Comparison of ENCODE assay signal across 8 cellular contexts in the genomic region with DNA sequence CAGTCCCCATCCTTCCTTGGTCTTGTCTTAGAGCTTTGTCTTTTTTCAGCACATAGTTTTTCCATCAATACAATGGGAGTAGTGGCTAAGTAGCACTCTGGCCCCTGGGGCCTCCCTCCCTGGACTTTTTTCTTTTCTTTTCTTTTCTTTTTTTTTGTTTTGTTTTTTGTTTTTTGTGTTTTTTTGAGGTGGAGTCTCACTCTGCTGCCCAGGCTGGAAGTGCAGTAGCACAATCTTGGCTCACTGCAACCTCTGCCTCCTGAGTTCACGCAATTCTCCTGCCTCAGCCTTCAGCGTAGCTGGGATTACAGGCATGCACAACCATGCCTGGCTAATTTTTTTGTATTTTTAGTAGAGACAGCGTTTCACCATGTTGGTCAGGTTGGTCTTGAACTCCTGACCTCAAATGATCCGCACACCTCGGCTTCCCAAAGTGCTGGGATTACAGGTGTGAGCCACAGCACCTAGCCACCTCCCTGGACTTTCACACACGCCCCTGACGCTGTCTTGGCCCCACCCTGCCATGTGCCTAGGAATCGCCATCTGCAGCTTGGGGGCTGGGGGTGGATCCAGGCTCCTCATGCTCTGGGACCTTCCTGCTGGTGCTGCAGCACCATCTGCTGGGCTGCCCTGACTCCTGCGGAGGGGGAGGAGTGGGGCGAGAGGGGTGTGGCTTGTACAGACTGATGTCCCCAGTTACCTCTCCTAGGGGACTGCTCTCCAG. TPM values are rescaled to one million over a fixed set of nuclear protein-coding genes. Genes with fewer than 3 reads are reported as not detected.
A peak's percentile ranks its signal among the peaks of the same experiment; 100 is the strongest.
DNase-seq lines count a peak whose midpoint lies in the region; ATAC-seq and TF ChIP-seq lines count a peak whose summit lies in the region.

No MANE protein-coding gene starts in this region.

- WGBS in esophagus squamous epithelium, 2 donors: 10 to 21% methylated on average over 5 of the region's 10 CpGs

- TF ChIP-seq POLR2A in Peyer's patch (IDR thresholded peaks at IDR 0.05): peak in 1 of 2 donors; percentile 22
- no peak for TF ChIP-seq POLR2A in esophagus squamous epithelium (IDR thresholded peaks at IDR 0.05)

- peak overlapping the region; percentile 90 to 96 (median 94) for H3K27ac ChIP-seq in Peyer's patch
- H3K27ac ChIP-seq in esophagus squamous epithelium: peak overlapping the region; percentile 95 to 99 (median 97)
- H3K27ac ChIP-seq in naive thymus-derived CD4-positive, alpha-beta T cell (ENCODE audit: low read depth, low read length): peak overlapping the region; percentile 92

- peaks cover 0 to 38% (median 0%) of the 10 kb centered on the region in 3 donors for H3K36me3 ChIP-seq in Peyer's patch
- H3K36me3 ChIP-seq in esophagus squamous epithelium: peaks cover 24 to 43% (median 25%) of the 10 kb centered on the region in 3 donors
- H3K36me3 ChIP-seq in naive thymus-derived CD4-positive, alpha-beta T cell (ENCODE audit: control insufficient read depth in 2 of 3, insufficient read depth in 3 of 3, low read length in 3 of 3): peaks cover 0 to 41% (median 7%) of the 10 kb centered on the region in 3 experiments

- H3K9me3 ChIP-seq in Peyer's patch (no peaks in the 10 kb centered on the region), esophagus squamous epithelium (no peaks in the 10 kb centered on the region)
- no peaks in the 10 kb centered on the region for H3K9me3 ChIP-seq in naive thymus-derived CD4-positive, alpha-beta T cell (ENCODE audit: control insufficient read depth in 2 of 3, low read length in 3 of 3)

- H3K4me1 Mint-ChIP-seq in activated T-cell treated with anti-CD3 and anti-CD28 coated beads, Interleukin-2, amount 50 U/mL, for 72 hours (ENCODE audit: low read depth): peaks cover 52% of the 10 kb centered on the region
- H3K4me1 Mint-ChIP-seq in naive thymus-derived CD4-positive, alpha-beta T cell: peaks cover 27 to 51% (median 43%) of the 10 kb centered on the region in 7 donors

- H3K27me3 ChIP-seq in Peyer's patch (no peaks in the 10 kb centered on the region), esophagus squamous epithelium (no peaks in the 10 kb centered on the region)
- H3K27me3 ChIP-seq in naive thymus-derived CD4-positive, alpha-beta T cell (ENCODE audit: control insufficient read depth in 2 of 2, insufficient read depth in 2 of 2, low read length in 2 of 2): no peaks in the 10 kb centered on the region

- DNase-seq in 8988T: peak; percentile 97
- DNase-seq in KBM-7: peak; percentile 98
- peak; percentile 89 to 96 (median 95) for DNase-seq in Peyer's patch
- DNase-seq in activated T-cell treated with anti-CD3 and anti-CD28 coated beads, Interleukin-2, amount 50 U/mL, for 72 hours: peak; percentile 89 to 91
- DNase-seq in esophagus squamous epithelium (lab: John Stamatoyannopoulos, UW): peak; percentile 71
- DNase-seq in naive thymus-derived CD4-positive, alpha-beta T cell: peak; percentile 65 to 86 (median 79)
- DNase-seq in stimulated activated CD8-positive, alpha-beta memory T cell treated with anti-CD3 and anti-CD28 coated beads, Interleukin-7, amount 100 ng/mL, for 4 hours (ENCODE audit: low read depth in 2 of 2): peak; percentile 77 to 80

- no peaks in the 10 kb centered on the region for H3K9me3 Mint-ChIP-seq in activated T-cell treated with anti-CD3 and anti-CD28 coated beads, Interleukin-2, amount 50 U/mL, for 72 hours
- H3K9me3 Mint-ChIP-seq in naive thymus-derived CD4-positive, alpha-beta T cell: peaks cover 0 to 2% (median 0%) of the 10 kb centered on the region in 11 donors

- CTCF ChIA-PET in naive thymus-derived CD4-positive, alpha-beta T cell (lab: Charles Lee): interaction anchor here (0.6 to 6.4 kb wide), 11 partner anchors 9 to 539 kb away, joined by 3 to 59 read pairs (median 4); a partner anchor contains a TSS

- TF ChIP-seq CTCF in Peyer's patch (IDR thresholded peaks at IDR 0.05) (peak; percentile 73 to 99 (median 96)), esophagus squamous epithelium (IDR thresholded peaks at IDR 0.05) (peak; percentile 91 to 98 (median 96))

- ATAC-seq in GM18502 (IDR thresholded peaks at IDR 0.05; ENCODE audit: poor library complexity, unreplicated experiment): peak; percentile 32
- peak; percentile 54 to 60 for ATAC-seq in activated T-cell treated with anti-CD3 and anti-CD28 coated beads, Interleukin-2, amount 50 U/mL, for 72 hours (replicated peaks in 1 of 2)
- ATAC-seq in naive thymus-derived CD4-positive, alpha-beta T cell: peak; percentile 73

- intact Hi-C loops in esophagus squamous epithelium (cut with DNase I): loop anchor here (5.0 kb wide), 1 partner anchor 177 kb away; no protein-coding TSS in a partner anchor
- intact Hi-C loops in naive thymus-derived CD4-positive, alpha-beta T cell (cut with micrococcal nuclease): loop anchor here (1.0 to 10.0 kb wide), 19 partner anchors 161 to 1567 kb away; a partner anchor contains a TSS

- POLR2A ChIA-PET in naive thymus-derived CD4-positive, alpha-beta T cell (lab: Charles Lee): interaction anchor here (1.2 to 1.8 kb wide), 4 partner anchors 11 to 433 kb away, joined by 3 to 12 read pairs (median 6); a partner anchor contains a TSS

- in situ Hi-C loops in KBM-7 (cut with MboI; ENCODE audit: low pct_unique_long_range_greater_than_20kb, low sequenced_read_pairs): no loop called here

- H3K4me1 ChIP-seq in Peyer's patch: peaks cover 5 to 63% (median 27%) of the 10 kb centered on the region in 4 donors
- H3K4me1 ChIP-seq in esophagus squamous epithelium: peaks cover 34 to 84% (median 45%) of the 10 kb centered on the region in 3 donors
- peaks cover 22 to 26% of the 10 kb centered on the region in 2 donors for H3K4me1 ChIP-seq in naive thymus-derived CD4-positive, alpha-beta T cell (ENCODE audit: control insufficient read depth in 2 of 2, insufficient read depth in 2 of 2, low read length in 2 of 2)

- H3K27ac Mint-ChIP-seq in activated T-cell treated with anti-CD3 and anti-CD28 coated beads, Interleukin-2, amount 50 U/mL, for 72 hours: peak overlapping the region; percentile 44
- H3K27ac Mint-ChIP-seq in naive thymus-derived CD4-positive, alpha-beta T cell: peak overlapping the region; percentile 43 to 90 (median 59)

- H3K27me3 Mint-ChIP-seq in activated T-cell treated with anti-CD3 and anti-CD28 coated beads, Interleukin-2, amount 50 U/mL, for 72 hours (ENCODE audit: low read depth): no peaks in the 10 kb centered on the region
- H3K27me3 Mint-ChIP-seq in naive thymus-derived CD4-positive, alpha-beta T cell: no peaks in the 10 kb centered on the region

- peak overlapping the region; percentile 90 to 91 for H3K4me3 Mint-ChIP-seq in activated T-cell treated with anti-CD3 and anti-CD28 coated beads, Interleukin-2, amount 50 U/mL, for 72 hours
- H3K4me3 Mint-ChIP-seq in naive thymus-derived CD4-positive, alpha-beta T cell: peak overlapping the region; percentile 30 to 94 (median 90)

- H3K4me3 ChIP-seq in Peyer's patch (peak overlapping the region in 1 of 4 donors; percentile 81), esophagus squamous epithelium (peak overlapping the region in 3 of 4 donors; percentile 75 to 98 (median 95))
- no peak overlapping the region for H3K4me3 ChIP-seq in naive thymus-derived CD4-positive, alpha-beta T cell (ENCODE audit: low read length)

- peaks cover 0 to 3% of the 10 kb centered on the region in 2 donors for H3K36me3 Mint-ChIP-seq in activated T-cell treated with anti-CD3 and anti-CD28 coated beads, Interleukin-2, amount 50 U/mL, for 72 hours (ENCODE audit: insufficient read depth in 2 of 2)
- H3K36me3 Mint-ChIP-seq in naive thymus-derived CD4-positive, alpha-beta T cell: peaks cover 0 to 22% (median 6%) of the 10 kb centered on the region in 5 donors

RNA-seq across cellular contexts. Expression of a gene that starts 2.8 kb away (rescaled TPM):
- total RNA-seq in Peyer's patch: 10 to 100 TPM; 13.1 to 31.9 (median 26.7) TPM
- total RNA-seq in activated T-cell treated with anti-CD3 and anti-CD28 coated beads, Interleukin-2, amount 50 U/mL, for 72 hours: 10 to 100 TPM; 16.5 to 22.0 TPM
- 10 to 100 TPM; 12.3 to 33.3 (median 21.5) TPM for total RNA-seq in esophagus squamous epithelium
- total RNA-seq in naive thymus-derived CD4-positive, alpha-beta T cell: 100 to 1,000 TPM in 1 of 5 experiments, 10 to 100 TPM in 4; 30.9 to 124 (median 50.5) TPM
- polyA plus RNA-seq in naive thymus-derived CD4-positive, alpha-beta T cell: 1 to 10 TPM; 2.1 to 6.1 TPM

RNA-seq across cellular contexts. Expression of a gene that starts 53.6 kb away (rescaled TPM):
- total RNA-seq in Peyer's patch (not detected), esophagus squamous epithelium (not detected)
- under 1 TPM in 1 of 2 donors, not detected in 1; 0.34 TPM for total RNA-seq in activated T-cell treated with anti-CD3 and anti-CD28 coated beads, Interleukin-2, amount 50 U/mL, for 72 hours
- total RNA-seq in naive thymus-derived CD4-positive, alpha-beta T cell: not detected
- polyA plus RNA-seq in naive thymus-derived CD4-positive, alpha-beta T cell: not detected
